Comparison of ENCODE assay signal across 8 cellular contexts in genomic region chr3:24680214-24680967, GRCh38.
DNase-seq lines count a peak whose midpoint lies in the region; ATAC-seq and TF ChIP-seq lines count a peak whose summit lies in the region.

No MANE protein-coding gene starts in this region.

- no peaks in the 10 kb centered on the region for H3K27me3 ChIP-seq in PC-9 (ENCODE audit: insufficient read depth, low read depth)

- no peaks in the 10 kb centered on the region for H3K36me3 ChIP-seq in PC-9 (ENCODE audit: low read depth)

- DNase-seq in EH (ENCODE audit: low read depth) = peak; percentile 39
- peak in 1 of 2 experiments; percentile 12 for DNase-seq in PC-9
- peak; percentile 78 for DNase-seq in astrocyte of the hippocampus (ENCODE audit: low read depth, low spot score)
- peak; percentile 73 for DNase-seq in inferior parietal cortex (ENCODE audit: extremely low spot score)
- peak; percentile 69 for DNase-seq in stimulated activated CD4-positive, alpha-beta T cell treated with anti-CD3 and anti-CD28 coated beads, Interleukin-15, amount 100 ng/mL, for 24 hours
- DNase-seq in NCI-H1436 treated with DMSO at 0.1 percent for 48 hours (lab: John Stamatoyannopoulos, UW) = no peak

- H3K4me2 ChIP-seq in PC-9 = no peak overlapping the region

- no peaks in the 10 kb centered on the region; the same call in 1 of the 2 replicates for H3K9me3 ChIP-seq in PC-9 (ENCODE audit: insufficient read depth, low read depth)

- H4K20me1 ChIP-seq in PC-9 (ENCODE audit: insufficient read depth) = no peaks in the 10 kb centered on the region

- H2AFZ ChIP-seq in PC-9 = no peak overlapping the region

- POLR2A ChIA-PET in PC-9 (lab: Charles Lee; ENCODE audit: unreplicated experiment) = interaction anchor here (0.7 kb wide), 1 partner anchor 364 kb away, joined by 3 read pairs; no protein-coding TSS in a partner anchor

- no TSS peak for BruUV-seq in PC-9 (replicated peaks; lab: Mats Ljungman, UMichigan)

- H3K4me1 ChIP-seq in PC-9 (replicated peaks; ENCODE audit: insufficient read depth) = peaks cover 24% of the 10 kb centered on the region

- ATAC-seq in GM19455 (IDR thresholded peaks at IDR 0.05; ENCODE audit: unreplicated experiment) (peak; percentile 87), HG03378 (IDR thresholded peaks at IDR 0.05; ENCODE audit: unreplicated experiment) (peak; percentile 78)

- intact Hi-C loops in PC-9 (cut with micrococcal nuclease; ENCODE audit: unreplicated experiment) = loop anchor here (5.0 to 10.0 kb wide), 3 partner anchors 92 to 793 kb away; no protein-coding TSS in a partner anchor

- peaks cover 11% of the 10 kb centered on the region; the same call in 1 of the 2 replicates for H3F3A ChIP-seq in PC-9 (ENCODE audit: insufficient read depth, low read depth)

- CTCF ChIA-PET in PC-9 (lab: Charles Lee) = interaction anchor here (0.6 kb wide), 2 partner anchors 635 to 679 kb away, joined by 5 to 8 read pairs; no protein-coding TSS in a partner anchor

- H3K27ac ChIP-seq in PC-9 = no peak overlapping the region

- H3K79me2 ChIP-seq in PC-9 (ENCODE audit: low read depth) = no peaks in the 10 kb centered on the region

- H3K4me3 ChIP-seq in PC-9 = no peak overlapping the region

- H3K9me2 ChIP-seq in PC-9 (ENCODE audit: insufficient read depth) = no peaks in the 10 kb centered on the region

- TF ChIP-seq CTCF in PC-9 (conservative IDR thresholded peaks at IDR 0.05) = peak; percentile 56; the same call in 1 of the 2 replicates
